In the genomic region with DNA sequence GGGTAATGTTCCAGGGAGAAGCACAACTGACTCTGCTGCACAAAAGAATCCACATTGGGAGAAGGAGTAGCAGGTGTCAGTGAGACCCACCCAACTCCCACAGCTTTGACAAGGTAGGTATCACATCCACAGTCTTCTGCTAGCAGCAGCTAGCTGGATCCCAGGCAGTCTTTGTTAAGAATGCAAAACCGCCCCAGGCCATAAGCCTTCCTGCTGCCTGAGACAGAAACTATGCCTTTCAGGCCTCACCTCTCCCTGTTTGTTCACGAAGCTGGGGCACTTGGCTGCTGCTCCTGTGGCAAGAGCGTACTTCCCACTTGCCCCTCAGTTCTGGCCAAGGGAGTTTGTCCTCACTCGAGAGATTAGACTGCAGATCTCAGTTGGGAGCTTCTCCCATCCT, we compare ENCODE assay signal across 28 cellular contexts.
"Had no signal": no experiment of that assay in that cellular context is flagged by ENCODE, and none has a peak within 500 bp of the region (broad histone marks: within the 10 kb centered on the region; RNA-seq: fewer than 3 reads in every experiment).

No MANE protein-coding gene starts in this region.

- H3K27ac ChIP-seq: neural progenitor cell, ovary, parathyroid adenoma, psoas muscle, right lobe of liver, sigmoid colon, suprapubic skin, testis, tibial artery, transverse colon, upper lobe of left lung, vagina had no signal

- H3K4me3 Mint-ChIP-seq: natural killer cell; nephron; neural progenitor cell; stimulated activated effector memory CD8-positive, alpha-beta T cell treated with anti-CD3 and anti-CD28 coated beads, Interleukin-12 subunit alpha, Interleukin-12 subunit beta, amount 100 ng/mL, for 72 hours; stimulated activated naive B cell treated with anti-CD40 and anti-IgM and Interleukin-4, amounts not matched to agents 10 μg/mL and 1 μg/mL and 100 μg/mL, for 72 hours; stimulated activated naive CD8-positive, alpha-beta T cell treated with anti-CD3 and anti-CD28 coated beads, Interleukin-15, Interleukin-2, amounts not matched to agents 100 ng/mL and 50 ng/mL, for 24 hours had no signal

- H3K4me2 ChIP-seq: neural progenitor cell had no signal

- H3K4me3 ChIP-seq: neural progenitor cell, ovary, psoas muscle, right lobe of liver, sigmoid colon, suprapubic skin, testis, tibial artery, transverse colon, upper lobe of left lung, vagina had no signal

- H3K4me1 ChIP-seq: neural progenitor cell, parathyroid adenoma, psoas muscle, right lobe of liver, sigmoid colon, suprapubic skin, testis, tibial artery, transverse colon, upper lobe of left lung, vagina had no signal

- H3K9me3 ChIP-seq: ovary, psoas muscle, right lobe of liver, sigmoid colon, suprapubic skin, testis, transverse colon, upper lobe of left lung, vagina had no signal

- H3K9me3 Mint-ChIP-seq: natural killer cell; neural progenitor cell; stimulated activated effector memory CD8-positive, alpha-beta T cell treated with anti-CD3 and anti-CD28 coated beads, Interleukin-12 subunit alpha, Interleukin-12 subunit beta, amount 100 ng/mL, for 72 hours; stimulated activated naive CD8-positive, alpha-beta T cell treated with anti-CD3 and anti-CD28 coated beads, Interleukin-15, Interleukin-2, amounts not matched to agents 100 ng/mL and 50 ng/mL, for 24 hours had no signal

- H3K36me3 Mint-ChIP-seq: natural killer cell had no signal

- DNase-seq: natural killer cell; occipital lobe; ovary; posterior cingulate gyrus; psoas muscle; right lobe of liver; sigmoid colon; small intestine; stimulated activated CD4-positive, alpha-beta T cell treated with anti-CD3 and anti-CD28 coated beads, Interleukin-15, amount 100 ng/mL, for 24 hours; stimulated activated CD4-positive, alpha-beta T cell treated with anti-CD3 and anti-CD28 coated beads, Interleukin-2, amount 100 ng/mL, for 24 hours; stimulated activated CD4-positive, alpha-beta T cell treated with anti-CD3 and anti-CD28 coated beads, Interleukin-2, amount 100 ng/mL, for 48 hours; stimulated activated CD4-positive, alpha-beta T cell treated with anti-CD3 and anti-CD28 coated beads, Interleukin-4, amount 100 ng/mL, for 24 hours; stimulated activated naive B cell treated with anti-CD40 and anti-IgM and Interleukin-4, amounts not matched to agents 10 μg/mL and 1 μg/mL and 100 μg/mL, for 72 hours; stimulated activated naive CD4-positive, alpha-beta T cell treated with Interleukin-2 at 50 U/mL for 16 hours; substantia nigra; testis; tibial artery; transverse colon; upper lobe of left lung had no signal

- H3K4me1 Mint-ChIP-seq: nephron; neural progenitor cell; stimulated activated effector memory CD8-positive, alpha-beta T cell treated with anti-CD3 and anti-CD28 coated beads, Interleukin-12 subunit alpha, Interleukin-12 subunit beta, amount 100 ng/mL, for 72 hours had no signal

- H3K27ac Mint-ChIP-seq: natural killer cell; nephron; neural progenitor cell; progenitor cell of endocrine pancreas; stimulated activated effector memory CD8-positive, alpha-beta T cell treated with anti-CD3 and anti-CD28 coated beads, Interleukin-12 subunit alpha, Interleukin-12 subunit beta, amount 100 ng/mL, for 72 hours; stimulated activated naive B cell treated with anti-CD40 and anti-IgM and Interleukin-4, amounts not matched to agents 10 μg/mL and 1 μg/mL and 100 μg/mL, for 72 hours; stimulated activated naive CD8-positive, alpha-beta T cell treated with anti-CD3 and anti-CD28 coated beads, Interleukin-15, Interleukin-2, amounts not matched to agents 100 ng/mL and 50 ng/mL, for 24 hours had no signal

- H3K79me2 ChIP-seq: parathyroid adenoma had no signal

- H3K9ac ChIP-seq: neural progenitor cell, parathyroid adenoma had no signal

- H3K27me3 ChIP-seq: neural progenitor cell, ovary, right lobe of liver, suprapubic skin, testis, tibial artery, transverse colon, upper lobe of left lung, vagina had no signal

- H3K27me3 Mint-ChIP-seq: progenitor cell of endocrine pancreas; stimulated activated naive CD8-positive, alpha-beta T cell treated with anti-CD3 and anti-CD28 coated beads, Interleukin-15, Interleukin-2, amounts not matched to agents 100 ng/mL and 50 ng/mL, for 24 hours had no signal

- ATAC-seq: natural killer cell; psoas muscle; right cardiac atrium; right lobe of liver; stimulated activated effector memory CD8-positive, alpha-beta T cell treated with anti-CD3 and anti-CD28 coated beads, Interleukin-12 subunit alpha, Interleukin-12 subunit beta, amount 100 ng/mL, for 72 hours; stimulated activated naive B cell treated with anti-CD40 and anti-IgM and Interleukin-4, amounts not matched to agents 10 μg/mL and 1 μg/mL and 100 μg/mL, for 72 hours had no signal

- H3K36me3 ChIP-seq: neural progenitor cell, ovary, transverse colon had no signal
